ENCODE assay signal across 8 cellular contexts in genomic region chr10:99975942-99976809, GRCh38. TPM values are rescaled to one million over a fixed set of nuclear protein-coding genes. Genes with fewer than 3 reads are reported as not detected.
A peak's percentile ranks its signal among the peaks of the same experiment; 100 is the strongest.
DNase-seq lines count a peak whose midpoint lies in the region; TF ChIP-seq lines count a peak whose summit lies in the region.

No MANE protein-coding gene starts in this region.

- no peaks in the 10 kb centered on the region for H3K9me3 ChIP-seq in parathyroid adenoma (ENCODE audit: control insufficient read depth, low read length)

- H2AFZ ChIP-seq in parathyroid adenoma = no peak overlapping the region

- peak overlapping the region; percentile 87 for H3K27ac ChIP-seq in epithelial cell of prostate
- H3K27ac ChIP-seq in parathyroid adenoma = peak overlapping the region; percentile 78

- peaks cover 28% of the 10 kb centered on the region for H3K4me1 ChIP-seq in parathyroid adenoma

- H3K4me2 ChIP-seq in parathyroid adenoma (ENCODE audit: low read length) = peak overlapping the region; percentile 13

- H3K9ac ChIP-seq in parathyroid adenoma = no peak overlapping the region

- in situ Hi-C loops in G401 (cut with HindIII; ENCODE audit: low sequenced_read_pairs) = no loop called here

- H3K79me2 ChIP-seq in parathyroid adenoma = peaks cover 77% of the 10 kb centered on the region

- no peak for TF ChIP-seq CTCF in parathyroid adenoma (IDR thresholded peaks at IDR 0.05)

- H3K27me3 ChIP-seq in parathyroid adenoma (ENCODE audit: control insufficient read depth, insufficient read depth, low read length) = no peaks in the 10 kb centered on the region

- H3K4me3 ChIP-seq in parathyroid adenoma (ENCODE audit: low read depth, low read length) = peak overlapping the region; percentile 1

- intact Hi-C loops in posterior vena cava (cut with DNase I) = no loop called here

- no peaks in the 10 kb centered on the region for H3K36me3 ChIP-seq in parathyroid adenoma (ENCODE audit: control insufficient read depth, insufficient read depth, low read length)

- DNase-seq in EH (ENCODE audit: low read depth) (peak; percentile 72), NCI-H69 (lab: John Stamatoyannopoulos, UW) (peak; percentile 31), epithelial cell of prostate (ENCODE audit: low read depth, low spot score) (no peak), NCI-H2227 (lab: John Stamatoyannopoulos, UW; ENCODE audit: unreplicated experiment) (no peak), posterior vena cava (ENCODE audit: low spot score) (no peak), G401 (ENCODE audit: low spot score) (no peak)
- no peak for DNase-seq in stimulated activated naive CD4-positive, alpha-beta T cell treated with Interleukin-2 at 50 U/mL for 16 hours (lab: John Stamatoyannopoulos, UW)

RNA-seq across cellular contexts. Expression of gene DNMBP, which starts 33.6 kb away (rescaled TPM):
- 10 to 100 TPM; 13.1 to 15.5 TPM for total RNA-seq in posterior vena cava
- 13.0 and 17.7 TPM in 2 replicates for total RNA-seq in G401 (2014; rRNA removed; shearing (Covaris generic))

Comparison
In these comparisons a context has a peak if more than half of its experiments do, and no peak if none do; other contexts are left out.
1. DNase-seq: peak in EH (single experiment) and NCI-H69 (single experiment); none in epithelial cell of prostate (single experiment), NCI-H2227 (single experiment), stimulated activated naive CD4-positive, alpha-beta T cell treated with Interleukin-2 at 50 U/mL for 16 hours (single experiment), posterior vena cava (single experiment) and G401 (single experiment).